6 cellular contexts compared by ENCODE assay signal in the genomic region with DNA sequence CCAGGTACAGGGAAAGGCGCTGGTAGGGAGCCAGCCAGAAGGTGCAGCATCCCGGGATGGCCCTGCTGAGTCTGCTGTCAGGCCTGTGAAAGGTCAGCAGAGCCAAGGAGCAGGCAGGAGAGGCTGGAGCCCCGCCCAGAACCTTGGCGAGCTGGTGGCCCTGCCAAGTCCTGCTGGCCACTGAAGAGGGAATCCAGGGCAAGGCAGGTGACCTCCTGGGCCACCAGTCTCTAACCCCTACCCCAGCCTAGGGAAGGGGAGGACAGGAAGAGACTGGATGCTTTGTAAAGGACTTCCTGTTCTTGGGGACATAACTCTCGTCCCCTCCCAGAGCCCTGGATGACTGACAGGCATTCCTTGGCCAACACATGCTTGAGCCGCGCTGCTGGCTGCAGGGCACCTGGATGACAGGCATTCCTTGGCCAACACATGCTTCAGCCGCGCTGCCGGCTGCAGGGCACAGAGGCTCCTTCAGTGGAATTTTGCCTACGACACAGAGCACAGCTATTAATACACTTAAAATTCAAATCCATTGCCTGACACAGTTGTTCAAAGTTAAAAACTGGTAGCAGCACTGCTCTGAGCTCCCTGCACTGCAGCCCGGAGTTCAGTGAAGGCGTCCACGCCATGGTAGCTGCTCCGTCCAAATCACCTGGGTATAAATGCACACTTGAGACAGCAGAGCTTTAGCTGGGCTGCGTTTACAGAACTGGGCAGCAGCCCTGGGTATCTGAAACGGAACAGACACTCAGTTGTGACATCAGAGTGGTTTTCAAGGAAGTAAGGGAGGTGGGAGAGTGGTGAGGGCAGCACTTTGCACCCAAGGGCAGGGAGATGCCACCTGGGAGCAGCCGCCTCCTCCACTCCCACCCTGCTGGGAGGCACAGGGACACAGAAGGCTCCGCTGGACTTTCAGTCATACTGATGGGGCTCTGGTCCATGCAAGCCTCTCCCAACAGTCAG. TPM values are rescaled to one million over a fixed set of nuclear protein-coding genes. Genes with fewer than 3 reads are reported as not detected.
A peak's percentile ranks its signal among the peaks of the same experiment; 100 is the strongest.
DNase-seq lines count a peak whose midpoint lies in the region; ATAC-seq and TF ChIP-seq lines count a peak whose summit lies in the region.

No MANE protein-coding gene starts in this region.

- H3K79me2 ChIP-seq in DND-41 (ENCODE audit: insufficient read depth, low read length): peaks cover 48% of the 10 kb centered on the region

- peaks cover 29% of the 10 kb centered on the region for H4K20me1 ChIP-seq in DND-41 (ENCODE audit: insufficient read depth, low read length)

- DNase-seq in DND-41: no peak
- DNase-seq in SJSA1 (ENCODE audit: low read depth in 1 of 2, low spot score in 2 of 2): no peak
- peak; percentile 85 for DNase-seq in kidney tubule cell (ENCODE audit: low spot score)

- H3K36me3 ChIP-seq in DND-41 (ENCODE audit: insufficient read depth, low read length): peaks cover 60% of the 10 kb centered on the region
- H3K36me3 ChIP-seq in SJSA1: peaks cover 56% of the 10 kb centered on the region

- H3K4me1 ChIP-seq in DND-41 (ENCODE audit: insufficient read depth, low read length): peaks cover 42% of the 10 kb centered on the region
- H3K4me1 ChIP-seq in SJSA1 (replicated peaks): peaks cover 17% of the 10 kb centered on the region

- no peak for TF ChIP-seq CTCF in DND-41 (IDR thresholded peaks at IDR 0.05; ENCODE audit: borderline replicate concordance, extremely low read depth, low read length, poor library complexity, severe bottlenecking)

- H3K4me3 ChIP-seq in DND-41 (ENCODE audit: low read depth in 1 of 2, low read length in 2 of 2): peak overlapping the region; percentile 94 to 98; a peak in 3 of 4 replicates
- peak overlapping the region; percentile 99 for H3K4me3 ChIP-seq in SJSA1

- H3K27me3 ChIP-seq in DND-41 (ENCODE audit: insufficient read depth, low read length, poor library complexity) (no peaks in the 10 kb centered on the region), SJSA1 (replicated peaks) (no peaks in the 10 kb centered on the region)

- no peak for ATAC-seq in DND-41 (ENCODE audit: insufficient read depth, low read depth)
- no peak for ATAC-seq in HG03565 (IDR thresholded peaks at IDR 0.05; ENCODE audit: unreplicated experiment)
- no peak for ATAC-seq in HG02852 (IDR thresholded peaks at IDR 0.05; ENCODE audit: unreplicated experiment)
- ATAC-seq in GM21360 (IDR thresholded peaks at IDR 0.05; ENCODE audit: unreplicated experiment): no peak

- no peak overlapping the region for H3K27ac ChIP-seq in DND-41 (ENCODE audit: low read length)
- H3K27ac ChIP-seq in SJSA1: no peak overlapping the region

- no peak overlapping the region for H2AFZ ChIP-seq in DND-41 (ENCODE audit: low read depth, low read length)

- peak overlapping the region; percentile 99 for H3K9ac ChIP-seq in DND-41 (ENCODE audit: low read depth, low read length)

- H3K4me2 ChIP-seq in DND-41 (ENCODE audit: insufficient read depth, low read length): peak overlapping the region; percentile 99

- H3K9me3 ChIP-seq in DND-41 (ENCODE audit: insufficient read depth, low read length, severe bottlenecking) (no peaks in the 10 kb centered on the region), SJSA1 (replicated peaks) (peaks cover 3% of the 10 kb centered on the region)

RNA-seq across cellular contexts. Expression of a gene that starts 2.0 kb away (rescaled TPM):
- 0.88 and 4.6 TPM in 2 replicates for total RNA-seq in SJSA1 (2014; rRNA removed; shearing (Covaris generic))

RNA-seq across cellular contexts. Expression of a gene that starts 2.0 kb away (rescaled TPM):
- 37.8 and 47.1 TPM in 2 replicates for total RNA-seq in SJSA1 (2014; rRNA removed; shearing (Covaris generic))

RNA-seq across cellular contexts. Expression of a gene that starts 7.4 kb away (rescaled TPM):
- total RNA-seq in SJSA1 (2014; rRNA removed; shearing (Covaris generic)): 25.3 and 34.1 TPM in 2 replicates

RNA-seq across cellular contexts. Expression of a gene that starts 10.7 kb away (rescaled TPM):
- 44.7 and 47.6 TPM in 2 replicates for total RNA-seq in SJSA1 (2014; rRNA removed; shearing (Covaris generic))

RNA-seq across cellular contexts. Expression of a gene that starts 16.2 kb away (rescaled TPM):
- not detected in 2 replicates for total RNA-seq in SJSA1 (2014; rRNA removed; shearing (Covaris generic))
